Comparison of ENCODE assay signal across 23 cellular contexts in the genomic region with DNA sequence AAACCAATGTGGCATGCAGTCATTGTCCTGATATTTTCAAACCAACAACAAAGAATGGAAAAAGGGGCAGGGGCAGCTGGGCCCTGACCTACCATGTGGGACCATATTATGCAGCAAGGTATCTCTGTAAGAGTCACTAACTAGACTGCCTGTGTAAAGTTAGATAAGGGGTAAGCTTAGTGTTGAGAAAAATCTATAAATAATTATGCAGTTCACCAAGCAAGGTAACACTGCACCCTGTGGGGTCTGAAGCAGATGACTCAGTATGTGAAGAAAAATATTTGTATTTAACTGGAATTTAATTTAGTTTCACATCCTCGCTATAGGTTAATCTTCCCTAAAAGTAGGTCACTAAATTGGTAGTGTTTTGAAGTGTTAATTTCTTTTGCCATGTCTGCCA.
"Had no signal": no experiment of that assay in that cellular context is flagged by ENCODE, and none has a peak within 500 bp of the region (broad histone marks: within the 10 kb centered on the region; RNA-seq: fewer than 3 reads in every experiment).

No MANE protein-coding gene starts in this region.

- ATAC-seq: foreskin keratinocyte; gastroesophageal sphincter; left lobe of liver; naive thymus-derived CD4-positive, alpha-beta T cell; stimulated activated memory B cell treated with anti-CD40 and anti-IgM and Interleukin-4, amounts not matched to agents 10 μg/mL and 1 μg/mL and 100 μg/mL, for 72 hours; stimulated activated naive CD8-positive, alpha-beta T cell treated with anti-CD3 and anti-CD28 coated beads, Interleukin-15, Interleukin-2, amounts not matched to agents 100 U/mL and 50 U/mL, for 24 hours had no signal

- H3K27ac ChIP-seq: colonic mucosa, esophagus muscularis mucosa, foreskin keratinocyte, gastroesophageal sphincter, prostate gland, sigmoid colon, testis, tibial artery had no signal

- H3K4me3 ChIP-seq: colonic mucosa, esophagus muscularis mucosa, gastroesophageal sphincter, prostate gland, sigmoid colon, testis, tibial artery had no signal

- DNase-seq: colonic mucosa; effector memory CD4-positive, alpha-beta T cell; foreskin keratinocyte; glutamatergic neuron; hypothalamus; immature natural killer cell; islet precursor cell; mesenchymal stem cell; naive thymus-derived CD4-positive, alpha-beta T cell; nucleus accumbens; right cardiac atrium; sigmoid colon; stimulated activated CD4-positive, alpha-beta T cell treated with anti-CD3 and anti-CD28 coated beads, Interleukin-2, amount 100 ng/mL, for 24 hours; stimulated activated CD4-positive, alpha-beta T cell treated with anti-CD3 and anti-CD28 coated beads, Interleukin-4, amount 100 ng/mL, for 4 hours; stimulated activated naive CD8-positive, alpha-beta T cell treated with anti-CD3 and anti-CD28 coated beads, Interleukin-15, Interleukin-2, amounts not matched to agents 100 U/mL and 50 U/mL, for 24 hours; substantia nigra; testis; tibial artery had no signal

- H3K27me3 ChIP-seq: colonic mucosa, esophagus muscularis mucosa, foreskin keratinocyte, gastroesophageal sphincter, sigmoid colon, testis, tibial artery had no signal

- H3K4me1 ChIP-seq: colonic mucosa, foreskin keratinocyte, prostate gland, testis, tibial artery had no signal

- H3K36me3 ChIP-seq: colonic mucosa, esophagus muscularis mucosa, gastroesophageal sphincter, prostate gland, sigmoid colon, tibial artery had no signal

- H3K9me3 ChIP-seq: colonic mucosa, esophagus muscularis mucosa, gastroesophageal sphincter, prostate gland, sigmoid colon, testis, tibial artery had no signal
